Comparison of ENCODE assay signal across 31 cellular contexts in the genomic region with DNA sequence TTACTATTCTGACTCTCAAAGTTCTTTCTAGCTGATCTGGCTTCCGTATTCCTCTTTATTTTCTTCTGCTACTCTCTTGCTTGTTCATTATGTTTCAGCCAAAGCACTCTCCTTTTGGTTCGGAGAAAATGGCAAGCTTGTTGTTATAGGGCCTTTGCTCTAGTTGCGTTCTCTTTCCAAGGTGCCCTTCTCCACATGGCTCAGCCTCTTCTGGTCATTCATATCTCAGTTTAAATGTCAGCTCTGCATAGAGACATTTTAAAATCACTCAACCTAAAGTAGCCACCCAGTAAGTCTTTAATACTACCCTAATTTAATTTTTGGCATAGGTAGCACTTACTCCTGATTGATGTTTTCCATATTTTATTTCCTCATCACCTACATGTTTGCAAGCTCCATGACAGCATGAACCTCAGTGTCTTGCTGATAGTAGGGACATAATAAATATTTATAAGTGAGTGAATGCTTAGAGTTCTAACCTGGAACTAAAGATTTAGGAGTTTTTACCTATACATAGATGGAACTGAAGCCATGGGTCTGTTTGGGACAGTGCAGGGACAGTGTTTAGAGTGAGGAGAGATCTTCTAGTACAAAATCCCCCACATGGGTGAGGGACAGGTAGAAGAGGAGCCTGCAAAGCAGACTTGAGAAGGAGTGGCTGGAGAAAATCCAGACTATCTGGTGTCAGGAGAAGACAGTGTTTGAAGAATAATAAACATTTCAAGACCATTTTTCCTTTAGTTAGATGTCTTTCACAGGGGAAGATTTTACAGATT.
"Had no signal": no experiment of that assay in that cellular context is flagged by ENCODE, and none has a peak within 500 bp of the region (broad histone marks: within the 10 kb centered on the region; RNA-seq: fewer than 3 reads in every experiment).

No MANE protein-coding gene starts in this region.

- H3K27ac ChIP-seq: brain microvascular endothelial cell, colonic mucosa, epithelial cell of prostate, esophagus squamous epithelium, gastroesophageal sphincter, VCaP had no signal

- H3K36me3 ChIP-seq: brain microvascular endothelial cell, colonic mucosa had no signal

- H3K9me3 ChIP-seq: colonic mucosa, esophagus squamous epithelium, gastroesophageal sphincter had no signal

- DNase-seq: activated B cell treated with CpG ODN at 0.5 μM for 24 hours; activated CD4-positive, alpha-beta T cell treated with anti-CD3 and anti-CD28 coated beads for 48 hours; activated CD4-positive, alpha-beta T cell treated with anti-CD3 and anti-CD28 coated beads, Interleukin-2, amount 50 U/mL, for 1 hour; activated CD4-positive, alpha-beta T cell treated with anti-CD3 and anti-CD28 coated beads, Interleukin-2, amount 50 U/mL, for 48 hours; activated CD8-positive, alpha-beta memory T cell treated with anti-CD3 and anti-CD28 coated beads for 24 hours; activated CD8-positive, alpha-beta T cell treated with anti-CD3 and anti-CD28 coated beads for 36 hours; activated effector memory CD4-positive, alpha-beta T cell treated with Interleukin-2 at 50 U/mL for 16 hours; activated gamma-delta T cell treated with Interleukin-2 at 50 U/mL for 16 hours; activated naive CD4-positive, alpha-beta T cell treated with anti-CD3 and anti-CD28 coated beads, Interleukin-2, amount 50 U/mL, for 16 hours; activated naive CD4-positive, alpha-beta T cell treated with Interleukin-2 at 50 U/mL for 16 hours; activated T-cell treated with anti-CD3 and anti-CD28 coated beads, Interleukin-2, amount 50 U/mL, for 4 hours; amniotic stem cell; anterior cingulate cortex; brain microvascular endothelial cell; central memory CD4-positive, alpha-beta T cell; cerebellar nuclear complex; colonic mucosa; effector CD8-positive, alpha-beta T cell; esophagus squamous epithelium; foreskin melanocyte; T-helper 2 cell had no signal

- ATAC-seq: activated CD4-positive, CD25-positive, alpha-beta regulatory T cell treated with anti-CD3 and anti-CD28 coated beads, Interleukin-2, amount 50 U/mL, for 24 hours; activated CD8-positive, alpha-beta T cell treated with anti-CD3 and anti-CD28 coated beads for 36 hours; activated T-cell treated with anti-CD3 and anti-CD28 coated beads, Interleukin-2, amount 50 U/mL, for 4 hours; activated T-helper 17 cell treated with anti-CD3 and anti-CD28 coated beads, Interleukin-2, amount 50 U/mL, for 72 hours; gastroesophageal sphincter had no signal

- H3K27me3 ChIP-seq: brain microvascular endothelial cell, colonic mucosa, esophagus squamous epithelium, gastroesophageal sphincter had no signal

- H3K4me3 ChIP-seq: colonic mucosa, esophagus squamous epithelium, gastroesophageal sphincter had no signal

- H3K4me1 ChIP-seq: colonic mucosa, gastroesophageal sphincter had no signal

- FAIRE-seq: astrocyte, bronchial epithelial cell, endometrium, endothelial cell of umbilical vein, TTC549 had no signal
